13 cellular contexts compared by ENCODE assay signal in the genomic region with DNA sequence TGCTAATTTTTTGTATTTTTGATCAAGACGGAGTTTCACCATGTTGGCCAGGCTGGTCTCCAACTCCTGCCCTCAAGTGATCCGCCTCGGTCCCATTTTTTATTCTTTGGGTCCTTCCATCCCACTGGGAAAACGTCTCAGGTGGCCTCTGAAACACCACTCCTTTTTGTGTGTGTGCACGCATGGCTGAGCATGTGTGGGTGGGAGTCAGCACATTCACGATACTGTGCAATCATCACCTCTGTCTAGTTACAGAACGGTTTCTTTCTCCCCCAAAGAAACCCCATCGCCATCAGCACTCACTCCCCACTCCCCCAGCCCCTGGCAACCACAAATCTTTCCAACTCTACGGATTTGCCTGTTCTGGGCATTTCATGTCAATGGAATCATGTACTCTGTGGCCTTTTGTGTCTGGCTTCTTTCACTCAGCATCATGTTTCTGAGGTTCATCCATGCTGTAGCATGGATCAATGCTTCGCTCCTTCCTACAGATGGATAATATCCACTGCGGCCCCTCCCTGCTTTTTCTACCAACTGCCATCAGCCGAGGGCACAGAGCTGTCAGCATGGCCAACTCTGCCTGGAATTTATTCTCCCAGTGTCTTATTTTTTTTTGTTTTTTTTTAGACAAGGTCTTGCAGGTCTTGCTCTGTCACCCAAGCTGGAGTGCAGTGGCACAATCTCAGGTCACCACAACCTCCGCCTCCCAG. TPM values are rescaled to one million over a fixed set of nuclear protein-coding genes. Genes with fewer than 3 reads are reported as not detected.
DNase-seq lines count a peak whose midpoint lies in the region; ATAC-seq, FAIRE-seq and TF ChIP-seq lines count a peak whose summit lies in the region.
"Had no signal": no experiment of that assay in that cellular context is flagged by ENCODE, and none has a peak within 500 bp of the region (broad histone marks: within the 10 kb centered on the region; RNA-seq: fewer than 3 reads in every experiment).

No MANE protein-coding gene starts in this region.

- no peak overlapping the region for H3K27ac Mint-ChIP-seq in activated CD4-positive, alpha-beta T cell treated with anti-CD3 and anti-CD28 coated beads, Interleukin-2, amount 10 ng/mL, durations not matched to agents 7 days and 5 days
- H3K27ac Mint-ChIP-seq in HFFc6: no peak overlapping the region
- H3K27ac Mint-ChIP-seq in effector memory CD8-positive, alpha-beta T cell: peak overlapping the region; percentile 74 to 90

- H3K36me3 Mint-ChIP-seq in activated CD4-positive, alpha-beta T cell treated with anti-CD3 and anti-CD28 coated beads, Interleukin-2, amount 10 ng/mL, durations not matched to agents 7 days and 5 days (ENCODE audit: low read depth): peaks cover 4% of the 10 kb centered on the region
- no peaks in the 10 kb centered on the region; the same call in 1 of the 2 replicates for H3K36me3 Mint-ChIP-seq in HFFc6 (ENCODE audit: low read depth)
- H3K36me3 Mint-ChIP-seq in effector memory CD8-positive, alpha-beta T cell (ENCODE audit: insufficient read depth): peaks cover 16% of the 10 kb centered on the region

- ATAC-seq in effector memory CD8-positive, alpha-beta T cell (replicated peaks): no peak
- no peak for ATAC-seq in GM19455 (IDR thresholded peaks at IDR 0.05; ENCODE audit: unreplicated experiment)

- DNase-seq in activated CD4-positive, alpha-beta T cell treated with anti-CD3 and anti-CD28 coated beads, Interleukin-2, amount 10 ng/mL, durations not matched to agents 7 days and 5 days: no peak
- no peak for DNase-seq in activated CD4-positive, alpha-beta T cell treated with anti-CD3 and anti-CD28 coated beads, Interleukin-2, amount 50 U/mL, for 4 hours
- DNase-seq in HFFc6: no peak
- DNase-seq in effector memory CD8-positive, alpha-beta T cell: no peak
- peak; percentile 36 for DNase-seq in renal cortical epithelial cell (ENCODE audit: low read depth)
- DNase-seq in urothelium cell line (ENCODE audit: low spot score): no peak
- DNase-seq in OCI-M2 (lab: John Stamatoyannopoulos, UW; ENCODE audit: unreplicated experiment): no peak
- DNase-seq: H7, heart right ventricle, left ventricle myocardium superior, NCI-H1417, NCI-H69 had no signal

- peaks cover 32% of the 10 kb centered on the region for H3K4me1 Mint-ChIP-seq in activated CD4-positive, alpha-beta T cell treated with anti-CD3 and anti-CD28 coated beads, Interleukin-2, amount 10 ng/mL, durations not matched to agents 7 days and 5 days
- H3K4me1 Mint-ChIP-seq in HFFc6 (ENCODE audit: low read depth): no peaks in the 10 kb centered on the region
- H3K4me1 Mint-ChIP-seq in effector memory CD8-positive, alpha-beta T cell (ENCODE audit: low read depth in 2 of 2): peaks cover 4 to 17% of the 10 kb centered on the region in 2 donors

- POLR2A ChIA-PET in activated CD4-positive, alpha-beta T cell treated with anti-CD3 and anti-CD28 coated beads, Interleukin-2, amount 10 ng/mL, durations not matched to agents 7 days and 5 days (lab: Charles Lee): no interaction called here

- CTCF ChIA-PET in activated CD4-positive, alpha-beta T cell treated with anti-CD3 and anti-CD28 coated beads, Interleukin-2, amount 10 ng/mL, durations not matched to agents 7 days and 5 days (lab: Charles Lee): no interaction called here

- H3K4me3 Mint-ChIP-seq in activated CD4-positive, alpha-beta T cell treated with anti-CD3 and anti-CD28 coated beads, Interleukin-2, amount 10 ng/mL, durations not matched to agents 7 days and 5 days: peak overlapping the region; percentile 58
- H3K4me3 Mint-ChIP-seq in HFFc6: peak overlapping the region; percentile 53
- peak overlapping the region; percentile 68 to 79 for H3K4me3 Mint-ChIP-seq in effector memory CD8-positive, alpha-beta T cell

- no peaks in the 10 kb centered on the region for H3K9me3 Mint-ChIP-seq in activated CD4-positive, alpha-beta T cell treated with anti-CD3 and anti-CD28 coated beads, Interleukin-2, amount 10 ng/mL, durations not matched to agents 7 days and 5 days
- no peaks in the 10 kb centered on the region for H3K9me3 Mint-ChIP-seq in HFFc6
- no peaks in the 10 kb centered on the region for H3K9me3 Mint-ChIP-seq in effector memory CD8-positive, alpha-beta T cell

- peaks cover 37% of the 10 kb centered on the region for H3K27me3 Mint-ChIP-seq in activated CD4-positive, alpha-beta T cell treated with anti-CD3 and anti-CD28 coated beads, Interleukin-2, amount 10 ng/mL, durations not matched to agents 7 days and 5 days
- H3K27me3 Mint-ChIP-seq in HFFc6 (ENCODE audit: insufficient read depth): peaks cover 25% of the 10 kb centered on the region
- H3K27me3 Mint-ChIP-seq in effector memory CD8-positive, alpha-beta T cell: peaks cover 0 to 8% of the 10 kb centered on the region in 2 donors

- no peak for FAIRE-seq in urothelium cell line (lab: Jason Lieb, UNC)

- TF ChIP-seq CTCF in HFFc6 (IDR thresholded peaks at IDR 0.05): no peak

RNA-seq across cellular contexts. Expression of a gene that starts 9.7 kb away (rescaled TPM):
- under 1 TPM; 0.35 to 0.65 TPM for total RNA-seq in activated CD4-positive, alpha-beta T cell treated with anti-CD3 and anti-CD28 coated beads, Interleukin-2, amount 10 ng/mL, durations not matched to agents 7 days and 5 days
- total RNA-seq in HFFc6 (2021; fragmentation: NEBNext Ultra II Directional; extraction: Animal tissue kit (Norgen Biotek cat#: 25700)): not detected
- 0.52 TPM in 1 of 2 replicates, not detected in the other for total RNA-seq in renal cortical epithelial cell
- total RNA-seq: H7 had no signal

Comparison
In these comparisons a context has a peak if more than half of its experiments do, and no peak if none do; other contexts are left out.
1. H3K27ac Mint-ChIP-seq: peak in effector memory CD8-positive, alpha-beta T cell (2 of 2); none in activated CD4-positive, alpha-beta T cell treated with anti-CD3 and anti-CD28 coated beads, Interleukin-2, amount 10 ng/mL, durations not matched to agents 7 days and 5 days (single experiment) and HFFc6 (single experiment).
2. Peak in every context shown above with its lines, with median percentiles within 50 percentile points of each other: H3K4me3 Mint-ChIP-seq.